17 cellular contexts compared by ENCODE assay signal in genomic region chr17:1743094-1743452, GRCh38. TPM values are rescaled to one million over a fixed set of nuclear protein-coding genes. Genes with fewer than 3 reads are reported as not detected.
A peak's percentile ranks its signal among the peaks of the same experiment; 100 is the strongest.
DNase-seq lines count a peak whose midpoint lies in the region; ATAC-seq, FAIRE-seq and TF ChIP-seq lines count a peak whose summit lies in the region.
"Had no signal": no experiment of that assay in that cellular context is flagged by ENCODE, and none has a peak within 500 bp of the region (broad histone marks: within the 10 kb centered on the region; RNA-seq: fewer than 3 reads in every experiment).

No MANE protein-coding gene starts in this region.

- no peak overlapping the region for H3K4ac ChIP-seq in H1 (replicated peaks; ENCODE audit: insufficient read length, low read depth, low read length)
- no peak overlapping the region for H3K4ac ChIP-seq in mesenchymal stem cell (ENCODE audit: low read depth in 1 of 2, low read length in 2 of 2)
- H3K4ac ChIP-seq in trophoblast cell (ENCODE audit: low read depth, low read length) = no peak overlapping the region

- H4K12ac ChIP-seq in trophoblast cell (ENCODE audit: low read depth, low read length) = no peak overlapping the region

- H2BK15ac ChIP-seq in H1 (ENCODE audit: low read length) = no peak overlapping the region
- no peak overlapping the region for H2BK15ac ChIP-seq in mesenchymal stem cell (ENCODE audit: low read depth, poor library complexity, severe bottlenecking)

- no peak overlapping the region for H3K9ac ChIP-seq in H1 (replicated peaks in 1 of 4; ENCODE audit: extremely low read depth in 1 of 4, low read depth in 3 of 4, low read length in 3 of 4)
- no peak overlapping the region for H3K9ac ChIP-seq in mesenchymal stem cell (ENCODE audit: low read length)
- no peak overlapping the region for H3K9ac ChIP-seq in trophoblast cell (ENCODE audit: low read length)

- no peaks in the 10 kb centered on the region for H4K20me1 ChIP-seq in H1 (replicated peaks in 1 of 2; ENCODE audit: control insufficient read depth in 1 of 2, insufficient read depth in 2 of 2, low read length in 2 of 2)

- no peak for ATAC-seq in RWPE2 (ENCODE audit: low read depth)
- ATAC-seq in upper lobe of left lung (ENCODE audit: low FRiP score in 2 of 2) = peak in 1 of 2 donors; percentile 27
- no peak for ATAC-seq in left ventricle myocardium superior

- DNase-seq in RWPE2 (ENCODE audit: low spot score) = peak; percentile 51
- DNase-seq in H1 (ENCODE audit: low read depth in 1 of 2, low spot score in 2 of 2) = no peak
- no peak for DNase-seq in mesenchymal stem cell
- no peak for DNase-seq in upper lobe of left lung
- DNase-seq in trophoblast cell = no peak
- DNase-seq in left ventricle myocardium superior = no peak
- no peak for DNase-seq in NCI-H1417 (lab: John Stamatoyannopoulos, UW)
- DNase-seq: COR-L47, DMS153, GOT3, KG1, NCI-H1436 treated with DMSO at 0.1 percent for 48 hours, NCI-H2029 treated with DMSO at 0.1 percent for 48 hours, NCI-H2171 treated with DMSO at 0.1 percent for 48 hours, PC-9, Right ventricle myocardium superior had no signal

- H3K4me1 ChIP-seq in RWPE2 (ENCODE audit: insufficient read depth, poor library complexity, severe bottlenecking) (no peaks in the 10 kb centered on the region), H1 (replicated peaks in 1 of 4; ENCODE audit: control insufficient read depth in 3 of 4, insufficient read depth in 4 of 4, low read length in 3 of 4) (peaks cover 0 to 8% (median 3%) of the 10 kb centered on the region in 4 experiments; a peak in 4 of 7 replicates), mesenchymal stem cell (ENCODE audit: control insufficient read depth, insufficient read depth, low read depth, low read length) (peaks cover 16% of the 10 kb centered on the region), upper lobe of left lung (peaks cover 5 to 35% (median 13%) of the 10 kb centered on the region in 4 donors), trophoblast cell (ENCODE audit: control insufficient read depth in 1 of 2, insufficient read depth in 2 of 2, low read length in 2 of 2) (no peaks in the 10 kb centered on the region)

- no peaks in the 10 kb centered on the region for H3K9me3 ChIP-seq in RWPE2 (ENCODE audit: severe bottlenecking)
- no peaks in the 10 kb centered on the region; a peak in 1 of 4 replicates for H3K9me3 ChIP-seq in H1 (ENCODE audit: insufficient read depth in 2 of 2, low read depth in 1 of 2, low read length in 1 of 2)
- H3K9me3 ChIP-seq in mesenchymal stem cell (ENCODE audit: control insufficient read depth, low read length) = no peaks in the 10 kb centered on the region
- no peaks in the 10 kb centered on the region for H3K9me3 ChIP-seq in upper lobe of left lung
- peaks cover 3% of the 10 kb centered on the region for H3K9me3 ChIP-seq in trophoblast cell (ENCODE audit: insufficient read depth, low read depth, low read length)

- TF ChIP-seq POLR2A in H1 (IDR thresholded peaks at IDR 0.05; ENCODE audit: control extremely low read depth in 1 of 2, low read depth in 2 of 2, low read length in 2 of 2) (no peak), upper lobe of left lung (IDR thresholded peaks at IDR 0.05) (no peak)

- H3K36me3 ChIP-seq in RWPE2 (ENCODE audit: low read depth) (no peaks in the 10 kb centered on the region), H1 (ENCODE audit: control insufficient read depth in 2 of 4, insufficient read depth in 4 of 4, low read length in 3 of 4) (no peaks in the 10 kb centered on the region), mesenchymal stem cell (ENCODE audit: control insufficient read depth in 1 of 2, insufficient read depth in 2 of 2, low read depth in 1 of 2, low read length in 2 of 2) (peaks cover 2 to 3% of the 10 kb centered on the region in 2 experiments), upper lobe of left lung (peaks cover 0 to 4% (median 1%) of the 10 kb centered on the region in 4 donors), trophoblast cell (ENCODE audit: control insufficient read depth in 1 of 2, insufficient read depth in 2 of 2, low read length in 2 of 2) (no peaks in the 10 kb centered on the region)

- H3K4me2 ChIP-seq in H1 (ENCODE audit: insufficient read depth in 1 of 2, low read depth in 2 of 2, low read length in 2 of 2) = no peak overlapping the region
- peak overlapping the region; percentile 54 for H3K4me2 ChIP-seq in mesenchymal stem cell (ENCODE audit: low read length, poor library complexity, severe bottlenecking)
- H3K4me2 ChIP-seq in trophoblast cell (ENCODE audit: low read length) = no peak overlapping the region
- H3K4me2 ChIP-seq: PC-9 had no signal

- TF ChIP-seq CTCF in RWPE2 (IDR thresholded peaks at IDR 0.05; ENCODE audit: poor library complexity, severe bottlenecking) (no peak), H1 (IDR thresholded peaks at IDR 0.05; ENCODE audit: control extremely low read depth in 1 of 3, insufficient read depth in 1 of 3, low read depth in 1 of 3, low read length in 3 of 3) (no peak), upper lobe of left lung (IDR thresholded peaks at IDR 0.05) (no peak)

- H3K23ac ChIP-seq in H1 (ENCODE audit: insufficient read length) (no peak overlapping the region), mesenchymal stem cell (ENCODE audit: low read length in 2 of 2) (no peak overlapping the region), trophoblast cell (ENCODE audit: low read length) (no peak overlapping the region)

- H3K23me2 ChIP-seq in H1 (ENCODE audit: low read depth, low read length) = no peaks in the 10 kb centered on the region

- 97% methylated on average over 3 of the region's 3 CpGs; no CpG with 5 or more reads in 1 of the 2 experiments for WGBS in H1 (ENCODE audit: extremely low coverage in 1 of 2, insufficient coverage in 1 of 2, insufficient read length in 1 of 2, insufficient replicate concordance in 2 of 2, low coverage in 1 of 2, low lambda C conversion rate in 2 of 2, missing lambda C conversion rate in 1 of 2), 2 experiments
- 92% methylated on average over 3 of the region's 3 CpGs for WGBS in mesenchymal stem cell
- WGBS in upper lobe of left lung, 2 donors = 67 to 86% methylated on average over 2 to 3 of the region's 3 CpGs
- no CpG with 5 or more reads among the region's 3 CpGs for WGBS in trophoblast cell (ENCODE audit: extremely low coverage, insufficient coverage, insufficient read length)

- TF ChIP-seq RAD21 in H1 (IDR thresholded peaks at IDR 0.05 in 1 of 2, conservative IDR thresholded peaks at IDR 0.05 in 1 of 2; ENCODE audit: low read depth in 2 of 2, low read length in 2 of 2) = no peak

- no peak overlapping the region for H2BK12ac ChIP-seq in H1 (ENCODE audit: low read depth, low read length)
- H2BK12ac ChIP-seq in mesenchymal stem cell (ENCODE audit: low read length in 2 of 2) = no peak overlapping the region
- no peak overlapping the region for H2BK12ac ChIP-seq in trophoblast cell (ENCODE audit: low read length)

- H3K79me2 ChIP-seq in H1 (ENCODE audit: control insufficient read depth in 1 of 2, insufficient read depth in 2 of 2, low read length in 2 of 2) (no peaks in the 10 kb centered on the region), trophoblast cell (ENCODE audit: control insufficient read depth, insufficient read depth, low read length, poor library complexity) (no peaks in the 10 kb centered on the region)

- H3K27ac ChIP-seq in RWPE2 (ENCODE audit: poor library complexity, severe bottlenecking) (no peak overlapping the region), H1 (ENCODE audit: low read depth, low read length) (no peak overlapping the region), mesenchymal stem cell (ENCODE audit: low read length, poor library complexity, severe bottlenecking) (peak overlapping the region; percentile 49), upper lobe of left lung (peak overlapping the region in 3 of 4 donors; percentile 46 to 75 (median 53)), trophoblast cell (ENCODE audit: low read depth, low read length) (no peak overlapping the region)
- H3K27ac ChIP-seq: PC-9 had no signal

- no peak overlapping the region for H2BK120ac ChIP-seq in H1 (replicated peaks; ENCODE audit: low read depth, low read length)
- peak overlapping the region; percentile 5 for H2BK120ac ChIP-seq in mesenchymal stem cell (ENCODE audit: low read depth, low read length)
- no peak overlapping the region for H2BK120ac ChIP-seq in trophoblast cell (ENCODE audit: insufficient read depth, low read length, poor library complexity)

- no peaks in the 10 kb centered on the region for H3K79me1 ChIP-seq in H1 (ENCODE audit: low read depth, low read length)
- no peaks in the 10 kb centered on the region for H3K79me1 ChIP-seq in mesenchymal stem cell (replicated peaks; ENCODE audit: low read length, poor library complexity, severe bottlenecking)
- H3K79me1 ChIP-seq in trophoblast cell (ENCODE audit: low read length) = no peaks in the 10 kb centered on the region

- H3K18ac ChIP-seq in H1 (ENCODE audit: extremely low read depth, low read length) = no peak overlapping the region
- H3K18ac ChIP-seq in mesenchymal stem cell (ENCODE audit: low read depth in 1 of 2, low read length in 2 of 2) = no peak overlapping the region
- no peak overlapping the region for H3K18ac ChIP-seq in trophoblast cell (ENCODE audit: low read length)

- TF ChIP-seq EP300 in H1 (IDR thresholded peaks at IDR 0.05; ENCODE audit: borderline replicate concordance in 1 of 2, low read depth in 2 of 2, low read length in 2 of 2) = no peak
- TF ChIP-seq EP300 in upper lobe of left lung (IDR thresholded peaks at IDR 0.05) = no peak

- H3K4me3 ChIP-seq in RWPE2 (ENCODE audit: severe bottlenecking) = no peak overlapping the region
- no peak overlapping the region for H3K4me3 ChIP-seq in H1 (ENCODE audit: extremely low read depth in 1 of 4, insufficient read depth in 2 of 4, low read depth in 3 of 4, low read length in 4 of 4)
- H3K4me3 ChIP-seq in mesenchymal stem cell (ENCODE audit: insufficient read depth in 1 of 2, low read depth in 1 of 2, low read length in 2 of 2) = no peak overlapping the region
- H3K4me3 ChIP-seq in upper lobe of left lung = no peak overlapping the region
- H3K4me3 ChIP-seq in trophoblast cell (ENCODE audit: low read depth, low read length) = no peak overlapping the region
- H3K4me3 ChIP-seq: PC-9 had no signal

- no peak for FAIRE-seq in H1 (lab: Jason Lieb, UNC)

- no peak overlapping the region for H3K56ac ChIP-seq in H1 (replicated peaks; ENCODE audit: insufficient read length, low read depth, low read length)

- H4K8ac ChIP-seq in H1 (ENCODE audit: extremely low read depth, insufficient read depth, low read length) = peak overlapping the region; percentile 51; the same call in 1 of the 2 replicates
- H4K8ac ChIP-seq in mesenchymal stem cell (ENCODE audit: low read length) = no peak overlapping the region
- no peak overlapping the region for H4K8ac ChIP-seq in trophoblast cell (ENCODE audit: low read depth, low read length)

- H2BK5ac ChIP-seq in H1 (ENCODE audit: low read depth, low read length) (no peak overlapping the region), mesenchymal stem cell (ENCODE audit: low read depth, low read length, poor library complexity, severe bottlenecking) (peak overlapping the region; percentile 79), trophoblast cell (ENCODE audit: low read depth, low read length, poor library complexity) (no peak overlapping the region)

- POLR2A ChIA-PET in H1 (lab: Charles Lee; ENCODE audit: partially characterized antibody) = interaction anchor here (0.8 to 2.0 kb wide), 5 partner anchors 10 to 27 kb away, joined by 3 to 8 read pairs (median 3); no protein-coding TSS in a partner anchor

- H2BK20ac ChIP-seq in H1 (ENCODE audit: low read length) = no peak overlapping the region

- intact Hi-C loops in left ventricle myocardium superior (cut with micrococcal nuclease) = no loop called here

- H4K91ac ChIP-seq in H1 (replicated peaks; ENCODE audit: insufficient read length, low read length) (no peak overlapping the region), mesenchymal stem cell (ENCODE audit: low read length) (no peak overlapping the region), trophoblast cell (ENCODE audit: low read depth, low read length) (no peak overlapping the region)

- CTCF ChIA-PET in H1 (lab: Charles Lee; ENCODE audit: partially characterized antibody) = interaction anchor here (1.0 to 1.4 kb wide), 2 partner anchors 18 to 30 kb away, joined by 3 read pairs; partner anchors contain the start of gene WDR81

- H2AFZ ChIP-seq in H1 (ENCODE audit: low read length) = no peak overlapping the region
- no peak overlapping the region for H2AFZ ChIP-seq in mesenchymal stem cell (ENCODE audit: low read depth, low read length)
- H2AFZ ChIP-seq in trophoblast cell (ENCODE audit: insufficient read depth, low read length, poor library complexity) = no peak overlapping the region
- H2AFZ ChIP-seq: PC-9 had no signal

- no peak overlapping the region for H4K5ac ChIP-seq in H1 (ENCODE audit: insufficient read length, low read depth, low read length)

- H2AK5ac ChIP-seq in H1 (ENCODE audit: low read depth, low read length) (no peak overlapping the region), mesenchymal stem cell (ENCODE audit: low read length, severe bottlenecking) (peak overlapping the region; percentile 26), trophoblast cell (ENCODE audit: low read length) (no peak overlapping the region)

- H3K14ac ChIP-seq in H1 (ENCODE audit: insufficient read length) (no peak overlapping the region), mesenchymal stem cell (ENCODE audit: low read length in 2 of 2) (no peak overlapping the region), trophoblast cell (ENCODE audit: low read length) (no peak overlapping the region)

- H3K27me3 ChIP-seq in RWPE2 (ENCODE audit: insufficient read depth, poor library complexity, severe bottlenecking) (no peaks in the 10 kb centered on the region), H1 (replicated peaks in 1 of 4; ENCODE audit: control insufficient read depth in 3 of 4, extremely low read depth in 1 of 4, insufficient read depth in 3 of 4, low read length in 3 of 4) (no peaks in the 10 kb centered on the region; a peak in 1 of 7 replicates), mesenchymal stem cell (ENCODE audit: control insufficient read depth in 1 of 2, insufficient read depth in 1 of 2, low read length in 2 of 2) (peaks cover 0 to 5% of the 10 kb centered on the region in 2 experiments), upper lobe of left lung (no peaks in the 10 kb centered on the region), trophoblast cell (ENCODE audit: insufficient read depth, low read length) (no peaks in the 10 kb centered on the region)

RNA-seq across cellular contexts. Expression of gene SERPINF2, which starts 0.4 kb away (rescaled TPM):
- total RNA-seq in H1 (2021; fragmentation: NEBNext Ultra II Directional; extraction: Animal tissue kit (Norgen Biotek cat#: 25700)) = 1.6 and 1.8 TPM in 2 replicates
- polyA plus RNA-seq in H1 (2011; rRNA removed) = 3.2 and 5.5 TPM in 2 replicates
- polyA plus RNA-seq in H1 (2011; cell fraction: cytosol; rRNA removed) = 3.3 TPM
- 2.3 TPM for polyA plus RNA-seq in H1 (2011; cell fraction: nucleus; rRNA removed)
- polyA plus RNA-seq in H1 (2012, experiment 1 of 2) = 1.1 to 2.2 TPM (median 1.7 TPM) in 4 replicates
- 1.3 TPM for polyA plus RNA-seq in H1 (2012, experiment 2 of 2)
- 0.81 TPM for polyA plus RNA-seq in H1 (2013, experiment 1 of 2)
- 0.81 TPM for polyA plus RNA-seq in H1 (2013, experiment 2 of 2)
- 0.73 and 0.82 TPM in 2 replicates for polyA minus RNA-seq in H1 (2011; rRNA and poly(A)+ RNA removed)
- polyA minus RNA-seq in H1 (2011; cell fraction: cytosol; rRNA and poly(A)+ RNA removed) = 1.8 TPM
- polyA minus RNA-seq in H1 (2011; cell fraction: nucleus; rRNA and poly(A)+ RNA removed) = 0.60 TPM
- 0.03 TPM for polyA plus RNA-seq in mesenchymal stem cell (2013, experiment 1 of 2)
- polyA plus RNA-seq in mesenchymal stem cell (2013, experiment 2 of 2) = 0.01 TPM
- total RNA-seq in upper lobe of left lung = 10 to 100 TPM in 5 of 6 donors, 1 to 10 TPM in 1; 4.6 to 48.2 (median 24.6) TPM
- polyA plus RNA-seq in trophoblast cell (2013) = 0.06 and 0.08 TPM in 2 replicates
- total RNA-seq in left ventricle myocardium superior = 1.4 TPM
- total RNA-seq: NCI-H460 had no signal

RNA-seq across cellular contexts. Expression of gene WDR81, which starts 18.6 kb away (rescaled TPM):
- 12.3 and 13.1 TPM in 2 replicates for total RNA-seq in H1 (2021; fragmentation: NEBNext Ultra II Directional; extraction: Animal tissue kit (Norgen Biotek cat#: 25700))
- polyA plus RNA-seq in H1 (2011; rRNA removed) = 9.1 and 12.9 TPM in 2 replicates
- polyA plus RNA-seq in H1 (2011; cell fraction: cytosol; rRNA removed) = 8.0 TPM
- 30.5 TPM for polyA plus RNA-seq in H1 (2011; cell fraction: nucleus; rRNA removed)
- 7.4 to 14.0 TPM (median 13.7 TPM) in 4 replicates for polyA plus RNA-seq in H1 (2012, experiment 1 of 2)
- 10.3 TPM for polyA plus RNA-seq in H1 (2012, experiment 2 of 2)
- 6.6 TPM for polyA plus RNA-seq in H1 (2013, experiment 1 of 2)
- 5.4 TPM for polyA plus RNA-seq in H1 (2013, experiment 2 of 2)
- 7.8 and 8.5 TPM in 2 replicates for polyA minus RNA-seq in H1 (2011; rRNA and poly(A)+ RNA removed)
- polyA minus RNA-seq in H1 (2011; cell fraction: cytosol; rRNA and poly(A)+ RNA removed) = 10.5 TPM
- polyA minus RNA-seq in H1 (2011; cell fraction: nucleus; rRNA and poly(A)+ RNA removed) = 13.8 TPM
- polyA plus RNA-seq in mesenchymal stem cell (2013, experiment 1 of 2) = 15.3 TPM
- 15.6 TPM for polyA plus RNA-seq in mesenchymal stem cell (2013, experiment 2 of 2)
- total RNA-seq in upper lobe of left lung (100 to 1,000 TPM in 2 of 6 donors, 10 to 100 TPM in 4; 47.4 to 162 (median 60.8) TPM), left ventricle myocardium superior (7.6 TPM)
- 5.0 and 5.2 TPM in 2 replicates for polyA plus RNA-seq in trophoblast cell (2013)

RNA-seq across cellular contexts. Expression of gene SERPINF1, which starts 18.8 kb away (rescaled TPM):
- total RNA-seq in H1 (2021; fragmentation: NEBNext Ultra II Directional; extraction: Animal tissue kit (Norgen Biotek cat#: 25700)) = 41.5 and 42.3 TPM in 2 replicates
- 136 and 161 TPM in 2 replicates for polyA plus RNA-seq in H1 (2011; rRNA removed)
- 112 TPM for polyA plus RNA-seq in H1 (2011; cell fraction: cytosol; rRNA removed)
- 138 TPM for polyA plus RNA-seq in H1 (2011; cell fraction: nucleus; rRNA removed)
- 44.7 to 50.6 TPM (median 49.2 TPM) in 4 replicates for polyA plus RNA-seq in H1 (2012, experiment 1 of 2)
- 62.1 TPM for polyA plus RNA-seq in H1 (2012, experiment 2 of 2)
- 94.4 TPM for polyA plus RNA-seq in H1 (2013, experiment 1 of 2)
- polyA plus RNA-seq in H1 (2013, experiment 2 of 2) = 101 TPM
- polyA minus RNA-seq in H1 (2011; rRNA and poly(A)+ RNA removed) = 45.7 and 57.7 TPM in 2 replicates
- 29.4 TPM for polyA minus RNA-seq in H1 (2011; cell fraction: cytosol; rRNA and poly(A)+ RNA removed)
- polyA minus RNA-seq in H1 (2011; cell fraction: nucleus; rRNA and poly(A)+ RNA removed) = 23.2 TPM
- 83.0 TPM for polyA plus RNA-seq in mesenchymal stem cell (2013, experiment 1 of 2)
- 81.2 TPM for polyA plus RNA-seq in mesenchymal stem cell (2013, experiment 2 of 2)
- total RNA-seq in upper lobe of left lung (100 to 1,000 TPM in 4 of 6 donors, 10 to 100 TPM in 2; 69.8 to 235 (median 114) TPM), left ventricle myocardium superior (146 TPM)
- 2.2 and 2.3 TPM in 2 replicates for polyA plus RNA-seq in trophoblast cell (2013)
- total RNA-seq: NCI-H460 had no signal

RNA-seq across cellular contexts. Expression of gene TLCD2, which starts 32.9 kb away (rescaled TPM):
- total RNA-seq in H1 (2021; fragmentation: NEBNext Ultra II Directional; extraction: Animal tissue kit (Norgen Biotek cat#: 25700)) = 1.3 and 1.4 TPM in 2 replicates
- 0.47 and 0.69 TPM in 2 replicates for polyA plus RNA-seq in H1 (2011; rRNA removed)
- polyA plus RNA-seq in H1 (2011; cell fraction: cytosol; rRNA removed) = 0.83 TPM
- polyA plus RNA-seq in H1 (2011; cell fraction: nucleus; rRNA removed) = 2.2 TPM
- 1.4 to 1.9 TPM (median 1.5 TPM) in 4 replicates for polyA plus RNA-seq in H1 (2012, experiment 1 of 2)
- polyA plus RNA-seq in H1 (2012, experiment 2 of 2) = 0.58 TPM
- 1.9 TPM for polyA plus RNA-seq in H1 (2013, experiment 1 of 2)
- 1.6 TPM for polyA plus RNA-seq in H1 (2013, experiment 2 of 2)
- polyA minus RNA-seq in H1 (2011; rRNA and poly(A)+ RNA removed) = 0.85 and 1.0 TPM in 2 replicates
- polyA minus RNA-seq in H1 (2011; cell fraction: cytosol; rRNA and poly(A)+ RNA removed) = 0.66 TPM
- 2.1 TPM for polyA minus RNA-seq in H1 (2011; cell fraction: nucleus; rRNA and poly(A)+ RNA removed)
- 5.7 TPM for polyA plus RNA-seq in mesenchymal stem cell (2013, experiment 1 of 2)
- 5.4 TPM for polyA plus RNA-seq in mesenchymal stem cell (2013, experiment 2 of 2)
- 10 to 100 TPM; 11.3 to 24.7 (median 14.9) TPM for total RNA-seq in upper lobe of left lung
- 2.0 and 2.1 TPM in 2 replicates for polyA plus RNA-seq in trophoblast cell (2013)
- 1.7 TPM for total RNA-seq in left ventricle myocardium superior

RNA-seq across cellular contexts. Expression of gene PRPF8, which starts 58.4 kb away (rescaled TPM):
- 328 and 329 TPM in 2 replicates for total RNA-seq in H1 (2021; fragmentation: NEBNext Ultra II Directional; extraction: Animal tissue kit (Norgen Biotek cat#: 25700))
- 271 and 337 TPM in 2 replicates for polyA plus RNA-seq in H1 (2011; rRNA removed)
- polyA plus RNA-seq in H1 (2011; cell fraction: cytosol; rRNA removed) = 171 TPM
- 475 TPM for polyA plus RNA-seq in H1 (2011; cell fraction: nucleus; rRNA removed)
- polyA plus RNA-seq in H1 (2012, experiment 1 of 2) = 269 to 356 TPM (median 294 TPM) in 4 replicates
- polyA plus RNA-seq in H1 (2012, experiment 2 of 2) = 746 TPM
- polyA plus RNA-seq in H1 (2013, experiment 1 of 2) = 148 TPM
- polyA plus RNA-seq in H1 (2013, experiment 2 of 2) = 123 TPM
- 610 and 698 TPM in 2 replicates for polyA minus RNA-seq in H1 (2011; rRNA and poly(A)+ RNA removed)
- 338 TPM for polyA minus RNA-seq in H1 (2011; cell fraction: cytosol; rRNA and poly(A)+ RNA removed)
- 277 TPM for polyA minus RNA-seq in H1 (2011; cell fraction: nucleus; rRNA and poly(A)+ RNA removed)
- polyA plus RNA-seq in mesenchymal stem cell (2013, experiment 1 of 2) = 89.1 TPM
- polyA plus RNA-seq in mesenchymal stem cell (2013, experiment 2 of 2) = 80.8 TPM
- total RNA-seq in upper lobe of left lung (100 to 1,000 TPM; 173 to 283 (median 220) TPM), left ventricle myocardium superior (135 TPM)
- 142 and 147 TPM in 2 replicates for polyA plus RNA-seq in trophoblast cell (2013)

Comparison
In these comparisons a context has a peak if more than half of its experiments do, and no peak if none do; other contexts are left out.
1. H3K27ac ChIP-seq: peak in mesenchymal stem cell (single experiment) and upper lobe of left lung (3 of 4); none in RWPE2 (single experiment), H1 (single experiment) and trophoblast cell (single experiment).